In genomic region chr12:121802485-121802842, GRCh38 we compare ENCODE assay signal across 8 cellular contexts. TPM values are rescaled to one million over a fixed set of nuclear protein-coding genes. Genes with fewer than 3 reads are reported as not detected.
DNase-seq lines count a peak whose midpoint lies in the region; ATAC-seq and TF ChIP-seq lines count a peak whose summit lies in the region.

No MANE protein-coding gene starts in this region.

- BruUV-seq in MCF 10A (replicated peaks; lab: Mats Ljungman, UMichigan), result TSS peak; percentile 87

- peaks cover 43% of the 10 kb centered on the region for H3K4me1 ChIP-seq in mononuclear cell (ENCODE audit: insufficient read depth, low read length)

- H3K27me3 ChIP-seq in mononuclear cell (ENCODE audit: insufficient read depth, low read length), result no peaks in the 10 kb centered on the region

- peak overlapping the region; percentile 98 for H3K27ac Mint-ChIP-seq in stimulated activated naive CD8-positive, alpha-beta T cell treated with anti-CD3 and anti-CD28 coated beads, Interleukin-15, Interleukin-2, amounts not matched to agents 100 ng/mL and 50 ng/mL, for 24 hours
- peak overlapping the region; percentile 99 for H3K27ac Mint-ChIP-seq in MCF 10A (ENCODE audit: low read depth, unreplicated experiment)

- no peaks in the 10 kb centered on the region for H3K9me3 Mint-ChIP-seq in stimulated activated naive CD8-positive, alpha-beta T cell treated with anti-CD3 and anti-CD28 coated beads, Interleukin-15, Interleukin-2, amounts not matched to agents 100 ng/mL and 50 ng/mL, for 24 hours
- H3K9me3 Mint-ChIP-seq in MCF 10A (ENCODE audit: unreplicated experiment), result no peaks in the 10 kb centered on the region

- TF ChIP-seq CTCF in MCF 10A (IDR thresholded peaks at IDR 0.05; ENCODE audit: unreplicated experiment), result no peak

- POLR2A ChIA-PET in MCF 10A (lab: Yijun Ruan, JAX), result interaction anchor here (0.6 to 13.9 kb wide), 24 partner anchors 5 to 567 kb away, joined by 3 to 344 read pairs (median 4); partner anchors contain the start of genes DIABLO, MLXIP, PSMD9 and RHOF
- POLR2A ChIA-PET in HEK293T (lab: Yijun Ruan, JAX), result interaction anchor here (0.9 to 2.9 kb wide), 7 partner anchors 8 to 116 kb away, joined by 3 to 15 read pairs (median 8); partner anchors contain the start of genes PSMD9, RHOF and TMEM120B

- no peaks in the 10 kb centered on the region for H3K27me3 Mint-ChIP-seq in stimulated activated naive CD8-positive, alpha-beta T cell treated with anti-CD3 and anti-CD28 coated beads, Interleukin-15, Interleukin-2, amounts not matched to agents 100 ng/mL and 50 ng/mL, for 24 hours
- H3K27me3 Mint-ChIP-seq in MCF 10A (ENCODE audit: insufficient read depth, unreplicated experiment), result no peaks in the 10 kb centered on the region

- CTCF ChIA-PET in MCF 10A (lab: Yijun Ruan, JAX) (interaction anchor here (0.6 to 16.6 kb wide), 7 partner anchors 7 to 279 kb away, joined by 3 to 390 read pairs (median 4); partner anchors contain the start of genes PSMD9 and RHOF), HEK293T (lab: Yijun Ruan, JAX) (interaction anchor here (0.7 to 2.2 kb wide), 4 partner anchors 8 to 86 kb away, joined by 3 to 10 read pairs (median 6); partner anchors contain the start of genes PSMD9 and RHOF)

- peak overlapping the region; percentile 98 for H3K4me3 ChIP-seq in mononuclear cell (ENCODE audit: low read length)

- H3K36me3 Mint-ChIP-seq in stimulated activated naive CD8-positive, alpha-beta T cell treated with anti-CD3 and anti-CD28 coated beads, Interleukin-15, Interleukin-2, amounts not matched to agents 100 ng/mL and 50 ng/mL, for 24 hours (ENCODE audit: low read depth), result peaks cover 30% of the 10 kb centered on the region
- peaks cover 40% of the 10 kb centered on the region for H3K36me3 Mint-ChIP-seq in MCF 10A (ENCODE audit: insufficient read depth, unreplicated experiment)

- peak overlapping the region; percentile 88 for H3K4me3 Mint-ChIP-seq in stimulated activated naive CD8-positive, alpha-beta T cell treated with anti-CD3 and anti-CD28 coated beads, Interleukin-15, Interleukin-2, amounts not matched to agents 100 ng/mL and 50 ng/mL, for 24 hours
- peak overlapping the region; percentile 87 for H3K4me3 Mint-ChIP-seq in MCF 10A (ENCODE audit: unreplicated experiment)

- no peak for DNase-seq in stimulated activated naive CD8-positive, alpha-beta T cell treated with anti-CD3 and anti-CD28 coated beads, Interleukin-15, Interleukin-2, amounts not matched to agents 100 U/mL and 50 U/mL, for 24 hours
- DNase-seq in MCF 10A (ENCODE audit: unreplicated experiment), result no peak
- no peak for DNase-seq in NCI-H526 treated with DMSO at 0.1 percent for 48 hours (lab: John Stamatoyannopoulos, UW)
- DNase-seq in kidney glomerular epithelial cell (lab: John Stamatoyannopoulos, UW), result no peak
- DNase-seq in HEK293T (ENCODE audit: extremely low spot score), result no peak

- H3K9me3 ChIP-seq in mononuclear cell (ENCODE audit: low read depth, low read length), result no peaks in the 10 kb centered on the region

- peaks cover 44% of the 10 kb centered on the region for H3K4me1 Mint-ChIP-seq in stimulated activated naive CD8-positive, alpha-beta T cell treated with anti-CD3 and anti-CD28 coated beads, Interleukin-15, Interleukin-2, amounts not matched to agents 100 ng/mL and 50 ng/mL, for 24 hours (ENCODE audit: low read depth)
- H3K4me1 Mint-ChIP-seq in MCF 10A (ENCODE audit: insufficient read depth, unreplicated experiment), result peaks cover 17% of the 10 kb centered on the region

- intact Hi-C loops in MCF 10A (cut with micrococcal nuclease), result no loop called here

- no peak for ATAC-seq in stimulated activated naive CD8-positive, alpha-beta T cell treated with anti-CD3 and anti-CD28 coated beads, Interleukin-15, Interleukin-2, amounts not matched to agents 100 U/mL and 50 U/mL, for 24 hours
- no peak for ATAC-seq in HG02870 (IDR thresholded peaks at IDR 0.05; ENCODE audit: unreplicated experiment)

TF ChIP-seq in HEK293T, 16 proteins besides CTCF, POLR2A, EP300 and RAD21:
- TF ChIP-seq SUZ12 (IDR thresholded peaks at IDR 0.05) (no peak), TARDBP (IDR thresholded peaks at IDR 0.05) (no peak), FOXK2 (IDR thresholded peaks at IDR 0.05) (no peak), L3MBTL2 (conservative IDR thresholded peaks at IDR 0.05) (no peak), ELF4 (IDR thresholded peaks at IDR 0.05) (no peak), HDGF (IDR thresholded peaks at IDR 0.05; ENCODE audit: borderline replicate concordance) (no peak)

RNA-seq across cellular contexts. Expression of gene SETD1B, which starts 1.3 kb away (rescaled TPM):
- total RNA-seq in MCF 10A (2022) (19.7 and 19.9 TPM in 2 replicates), mononuclear cell (28.4 TPM)

RNA-seq across cellular contexts. Expression of gene RHOF, which starts 9.0 kb away (rescaled TPM):
- 9.5 and 11.6 TPM in 2 replicates for total RNA-seq in MCF 10A (2022)
- 110 TPM for total RNA-seq in mononuclear cell

RNA-seq across cellular contexts. Expression of gene HPD, which starts 56.2 kb away (rescaled TPM):
- total RNA-seq in MCF 10A (2022), result 0.21 TPM in 1 of 2 replicates, not detected in the other
- not detected for total RNA-seq in mononuclear cell
